29 cellular contexts compared by ENCODE assay signal in the genomic region with DNA sequence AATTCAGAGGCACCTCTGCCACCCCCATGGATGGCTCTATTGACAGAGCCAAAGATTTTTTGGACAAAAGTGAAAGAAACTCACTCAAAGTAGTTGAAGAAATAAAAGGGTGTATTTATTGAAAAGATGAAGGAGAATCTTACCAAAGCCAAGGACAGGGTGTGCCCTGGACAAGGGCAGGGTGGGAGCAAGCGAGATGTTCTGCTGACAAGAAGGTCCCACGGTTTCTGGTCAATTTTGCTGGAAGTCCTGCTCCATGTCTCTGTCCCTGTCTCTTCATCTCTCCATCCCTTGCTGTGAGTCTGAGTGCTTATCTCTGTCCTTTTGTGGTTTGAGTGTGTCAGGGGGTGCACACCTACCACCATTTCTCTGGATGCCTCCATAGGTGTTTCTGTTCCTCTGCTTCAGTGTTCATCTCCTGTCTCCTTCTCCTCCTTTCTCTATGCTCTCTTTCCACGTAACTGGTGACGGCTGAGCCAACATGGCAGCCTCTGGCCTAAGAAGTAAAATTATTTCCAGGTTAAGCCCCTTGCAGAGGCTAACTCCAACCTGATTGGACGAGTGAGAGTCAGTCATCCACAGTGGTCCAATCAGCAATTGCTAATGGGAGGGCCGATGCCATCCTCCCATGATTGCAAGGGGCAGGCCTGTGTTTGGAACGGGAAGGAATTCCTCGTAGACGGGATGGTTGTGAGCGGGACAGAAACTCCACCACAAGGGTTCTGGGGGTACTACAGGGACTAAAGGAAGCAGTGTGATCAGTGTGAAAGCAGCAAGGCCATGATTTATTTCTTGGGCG.
A peak's percentile ranks its signal among the peaks of the same experiment; 100 is the strongest.
DNase-seq lines count a peak whose midpoint lies in the region; ATAC-seq, FAIRE-seq and TF ChIP-seq lines count a peak whose summit lies in the region.
"Had no signal": no experiment of that assay in that cellular context is flagged by ENCODE, and none has a peak within 500 bp of the region (broad histone marks: within the 10 kb centered on the region; RNA-seq: fewer than 3 reads in every experiment).

No MANE protein-coding gene starts in this region.

- H3K36me3 ChIP-seq in HepG2 (replicated peaks in 1 of 2; ENCODE audit: control insufficient read depth in 1 of 2, insufficient read depth in 2 of 2, low read length in 2 of 2) (no peaks in the 10 kb centered on the region), right lobe of liver (no peaks in the 10 kb centered on the region), transverse colon (no peaks in the 10 kb centered on the region)
- H3K36me3 ChIP-seq: BLaER1 treated with 17β-estradiol and CSF1 and Interleukin-3, amounts not matched to agents 10 nM and 100 nM; heart left ventricle; left lung; upper lobe of right lung had no signal

- no peak overlapping the region for H3K27ac ChIP-seq in HepG2 (ENCODE audit: extremely low read length, insufficient read depth, low read length)
- no peak overlapping the region for H3K27ac ChIP-seq in right lobe of liver
- H3K27ac ChIP-seq in transverse colon = no peak overlapping the region
- H3K27ac ChIP-seq: BLaER1 treated with 17β-estradiol and CSF1 and Interleukin-3, amounts not matched to agents 10 nM and 100 nM; epithelial cell of prostate; heart left ventricle; left lung; upper lobe of right lung had no signal

- H3K4me3 ChIP-seq in HepG2 (replicated peaks in 1 of 3; ENCODE audit: insufficient read depth in 1 of 3, low read depth in 2 of 3, low read length in 3 of 3) = no peak overlapping the region
- no peak overlapping the region for H3K4me3 ChIP-seq in right lobe of liver
- H3K4me3 ChIP-seq in NB4 (ENCODE audit: low read depth, low read length) = no peak overlapping the region
- no peak overlapping the region for H3K4me3 ChIP-seq in transverse colon
- H3K4me3 ChIP-seq: BLaER1 treated with 17β-estradiol and CSF1 and Interleukin-3, amounts not matched to agents 10 nM and 100 nM; heart left ventricle; left lung; upper lobe of right lung had no signal

- no peaks in the 10 kb centered on the region for H3K9me3 Mint-ChIP-seq in activated T-cell treated with anti-CD3 and anti-CD28 coated beads, Interleukin-2, amount 50 U/mL, for 24 hours
- H3K9me3 Mint-ChIP-seq: activated T-cell treated with anti-CD3 and anti-CD28 coated beads, Interleukin-2, amount 50 U/mL, for 72 hours; central memory CD8-positive, alpha-beta T cell; natural killer cell; T-helper 1 cell treated with Interleukin-12 subunit alpha and Interleukin-12 subunit beta and Interleukin-4 antibody, amounts not matched to agents 30 μg/mL and 1 μg/mL, for 36 hours had no signal

- POLR2A ChIA-PET in HepG2 (lab: Yijun Ruan, JAX) = no interaction called here

- TF ChIP-seq POLR2A in HepG2 (IDR thresholded peaks at IDR 0.05; ENCODE audit: insufficient read depth in 1 of 2, low read depth in 2 of 2, low read length in 2 of 2) (no peak), right lobe of liver (IDR thresholded peaks at IDR 0.05) (no peak), NB4 (IDR thresholded peaks at IDR 0.05; ENCODE audit: extremely low read depth, insufficient read length) (no peak), transverse colon (IDR thresholded peaks at IDR 0.05) (no peak)

- no peaks in the 10 kb centered on the region for H3K36me3 Mint-ChIP-seq in activated T-cell treated with anti-CD3 and anti-CD28 coated beads, Interleukin-2, amount 50 U/mL, for 24 hours (ENCODE audit: low read depth)
- H3K36me3 Mint-ChIP-seq: activated naive CD4-positive, alpha-beta T cell treated with anti-CD3 and anti-CD28 coated beads, Interleukin-2, amount 50 U/mL, for 72 hours; immature natural killer cell; mesothelial cell of epicardium; natural killer cell had no signal

- no peaks in the 10 kb centered on the region for H3K4me1 ChIP-seq in HepG2 (ENCODE audit: insufficient read depth, low read length)
- H3K4me1 ChIP-seq in right lobe of liver = no peaks in the 10 kb centered on the region
- no peaks in the 10 kb centered on the region for H3K4me1 ChIP-seq in transverse colon
- H3K4me1 ChIP-seq: BLaER1 treated with 17β-estradiol and CSF1 and Interleukin-3, amounts not matched to agents 10 nM and 100 nM; heart left ventricle; left lung; upper lobe of right lung had no signal

- no peaks in the 10 kb centered on the region for H4K20me1 ChIP-seq in HepG2 (ENCODE audit: insufficient read depth, low read length)
- H4K20me1 ChIP-seq: BLaER1 treated with 17β-estradiol and CSF1 and Interleukin-3, amounts not matched to agents 10 nM and 100 nM had no signal

- H3K27ac Mint-ChIP-seq in activated T-cell treated with anti-CD3 and anti-CD28 coated beads, Interleukin-2, amount 50 U/mL, for 24 hours = no peak overlapping the region
- H3K27ac Mint-ChIP-seq: activated naive CD4-positive, alpha-beta T cell treated with anti-CD3 and anti-CD28 coated beads, Interleukin-2, amount 50 U/mL, for 72 hours; activated T-cell treated with anti-CD3 and anti-CD28 coated beads, Interleukin-2, amount 50 U/mL, for 72 hours; immature natural killer cell; mesothelial cell of epicardium; natural killer cell; T-helper 1 cell treated with Interleukin-12 subunit alpha and Interleukin-12 subunit beta and Interleukin-4 antibody, amounts not matched to agents 30 μg/mL and 1 μg/mL, for 36 hours had no signal

- no TSS peak for BruUV-seq in HepG2 (replicated peaks; lab: Mats Ljungman, UMichigan)

- TF ChIP-seq CTCF in HepG2 (CRISPR knock-in tag; IDR thresholded peaks at IDR 0.05) = no peak
- TF ChIP-seq CTCF in right lobe of liver (IDR thresholded peaks at IDR 0.05) = no peak
- TF ChIP-seq CTCF in NB4 (IDR thresholded peaks at IDR 0.05; ENCODE audit: low read depth, low read length) = no peak
- no peak for TF ChIP-seq CTCF in transverse colon (IDR thresholded peaks at IDR 0.05)

- no peak overlapping the region for H3K4me2 ChIP-seq in HepG2 (ENCODE audit: low read depth, low read length)
- H3K4me2 ChIP-seq: BLaER1 treated with 17β-estradiol and CSF1 and Interleukin-3, amounts not matched to agents 10 nM and 100 nM had no signal

- no peaks in the 10 kb centered on the region for H3K27me3 ChIP-seq in HepG2 (ENCODE audit: control insufficient read depth in 1 of 2, insufficient read depth in 2 of 2, low read length in 2 of 2)
- H3K27me3 ChIP-seq in right lobe of liver = no peaks in the 10 kb centered on the region
- H3K27me3 ChIP-seq in transverse colon = no peaks in the 10 kb centered on the region
- H3K27me3 ChIP-seq: BLaER1 treated with 17β-estradiol and CSF1 and Interleukin-3, amounts not matched to agents 10 nM and 100 nM; heart left ventricle; left lung; upper lobe of right lung had no signal

- DNase-seq in HepG2 (ENCODE audit: low spot score) = no peak
- DNase-seq in right lobe of liver = no peak
- DNase-seq in NB4 (ENCODE audit: low read depth) = peak; percentile 3
- peak; percentile 21 for DNase-seq in ecto neural progenitor cell (ENCODE audit: low spot score)
- DNase-seq in activated T-cell treated with anti-CD3 and anti-CD28 coated beads, Interleukin-2, amount 50 U/mL, for 24 hours = no peak
- DNase-seq in transverse colon = no peak
- DNase-seq: ACHN; activated CD4-positive, alpha-beta T cell treated with anti-CD3 and anti-CD28 coated beads for 48 hours; activated T-cell treated with anti-CD3 and anti-CD28 coated beads, Interleukin-2, amount 50 U/mL, for 72 hours; Calu3; heart left ventricle; immature natural killer cell; left lung; natural killer cell; NCI-H1417 treated with DMSO at 0.1 percent for 48 hours; NCI-H2107; NCI-H526; upper lobe of right lung had no signal

- no peak overlapping the region for H2AFZ ChIP-seq in HepG2 (ENCODE audit: low read length)

- peaks cover 72% of the 10 kb centered on the region for H3K9me3 ChIP-seq in HepG2 (ENCODE audit: low read length)
- no peaks in the 10 kb centered on the region for H3K9me3 ChIP-seq in right lobe of liver
- H3K9me3 ChIP-seq in transverse colon = no peaks in the 10 kb centered on the region
- H3K9me3 ChIP-seq: BLaER1 treated with 17β-estradiol and CSF1 and Interleukin-3, amounts not matched to agents 10 nM and 100 nM; heart left ventricle; left lung; upper lobe of right lung had no signal

- H3K9ac ChIP-seq in HepG2 (ENCODE audit: insufficient read depth, low read depth, low read length) = no peak overlapping the region
- H3K9ac ChIP-seq: BLaER1 treated with 17β-estradiol and CSF1 and Interleukin-3, amounts not matched to agents 10 nM and 100 nM had no signal

- no peak for FAIRE-seq in HepG2 (lab: Jason Lieb, UNC)
- FAIRE-seq: astrocyte, GM18507 had no signal

- 14% methylated on average over 11 of the region's 11 CpGs for WGBS in HepG2 (ENCODE audit: low lambda C conversion rate)
- WGBS in right lobe of liver (ENCODE audit: insufficient coverage, low coverage, low lambda C conversion rate, missing lambda C conversion rate) = 53% methylated on average over 5 of the region's 11 CpGs
- WGBS in transverse colon (ENCODE audit: low coverage in 1 of 2), 2 donors = 67 to 87% methylated on average over 3 to 11 of the region's 11 CpGs

- intact Hi-C loops in HepG2 (cut with micrococcal nuclease; ENCODE audit: unreplicated experiment) (no loop called here), right lobe of liver (cut with DNase I) (no loop called here), transverse colon (cut with DNase I; ENCODE audit: low total_unique reads) (no loop called here)

- in situ Hi-C loops in HepG2 (cut with HindIII; ENCODE audit: extremely low pct_ligation_motif_present, low pct_unique_long_range_greater_than_20kb) (no loop called here), transverse colon (cut with MboI; ENCODE audit: low pct_ligation_motif_present in 1 of 4, low pct_unique_long_range_greater_than_20kb in 1 of 4, low sequenced_read_pairs in 3 of 4) (no loop called here)

- TF ChIP-seq RAD21 in HepG2 (CRISPR knock-in tag; IDR thresholded peaks at IDR 0.05) = no peak

- no peaks in the 10 kb centered on the region for H3K4me1 Mint-ChIP-seq in activated T-cell treated with anti-CD3 and anti-CD28 coated beads, Interleukin-2, amount 50 U/mL, for 24 hours (ENCODE audit: low read depth)
- H3K4me1 Mint-ChIP-seq: central memory CD8-positive, alpha-beta T cell; immature natural killer cell; mesothelial cell of epicardium; natural killer cell had no signal

- no peaks in the 10 kb centered on the region for H3K79me2 ChIP-seq in HepG2 (ENCODE audit: insufficient read depth, low read length)

- H3K4me3 Mint-ChIP-seq in activated T-cell treated with anti-CD3 and anti-CD28 coated beads, Interleukin-2, amount 50 U/mL, for 24 hours = no peak overlapping the region
- H3K4me3 Mint-ChIP-seq: activated T-cell treated with anti-CD3 and anti-CD28 coated beads, Interleukin-2, amount 50 U/mL, for 72 hours; central memory CD8-positive, alpha-beta T cell; immature natural killer cell; mesothelial cell of epicardium; natural killer cell; T-helper 1 cell treated with Interleukin-12 subunit alpha and Interleukin-12 subunit beta and Interleukin-4 antibody, amounts not matched to agents 30 μg/mL and 1 μg/mL, for 36 hours had no signal

- CTCF ChIA-PET in HepG2 (lab: Yijun Ruan, JAX; ENCODE audit: low intra/inter-chr PET ratio, low total read pairs) = no interaction called here

- TF ChIP-seq EP300 in HepG2 (IDR thresholded peaks at IDR 0.05; ENCODE audit: low read depth in 2 of 2, low read length in 2 of 2) (no peak), HepG2 (CRISPR knock-in tag; IDR thresholded peaks at IDR 0.05; ENCODE audit: borderline replicate concordance) (no peak), transverse colon (IDR thresholded peaks at IDR 0.05; ENCODE audit: low read depth) (no peak)

- no peaks in the 10 kb centered on the region for H3K27me3 Mint-ChIP-seq in activated T-cell treated with anti-CD3 and anti-CD28 coated beads, Interleukin-2, amount 50 U/mL, for 24 hours
- H3K27me3 Mint-ChIP-seq: central memory CD8-positive, alpha-beta T cell had no signal

- peak; percentile 50; the same call in 2 of the 3 replicates for ATAC-seq in HepG2
- no peak for ATAC-seq in right lobe of liver
- ATAC-seq in HG02588 (IDR thresholded peaks at IDR 0.05; ENCODE audit: unreplicated experiment) = no peak
- ATAC-seq in GM21447 (IDR thresholded peaks at IDR 0.05; ENCODE audit: unreplicated experiment) = no peak
- ATAC-seq: activated naive CD4-positive, alpha-beta T cell treated with anti-CD3 and anti-CD28 coated beads, Interleukin-2, amount 50 U/mL, for 72 hours; activated T-cell treated with anti-CD3 and anti-CD28 coated beads, Interleukin-2, amount 50 U/mL, for 72 hours; heart left ventricle; left lung; natural killer cell; sciatic nerve; upper lobe of right lung had no signal

Comparison
In these comparisons a context has a peak if more than half of its experiments do, and no peak if none do; other contexts are left out.
1. DNase-seq: peak in NB4 (single experiment) and ecto neural progenitor cell (single experiment); none in HepG2 (single experiment), right lobe of liver (0 of 3), activated T-cell treated with anti-CD3 and anti-CD28 coated beads, Interleukin-2, amount 50 U/mL, for 24 hours (single experiment) and transverse colon (single experiment).